ENCODE assay signal across 12 cellular contexts in the genomic region with DNA sequence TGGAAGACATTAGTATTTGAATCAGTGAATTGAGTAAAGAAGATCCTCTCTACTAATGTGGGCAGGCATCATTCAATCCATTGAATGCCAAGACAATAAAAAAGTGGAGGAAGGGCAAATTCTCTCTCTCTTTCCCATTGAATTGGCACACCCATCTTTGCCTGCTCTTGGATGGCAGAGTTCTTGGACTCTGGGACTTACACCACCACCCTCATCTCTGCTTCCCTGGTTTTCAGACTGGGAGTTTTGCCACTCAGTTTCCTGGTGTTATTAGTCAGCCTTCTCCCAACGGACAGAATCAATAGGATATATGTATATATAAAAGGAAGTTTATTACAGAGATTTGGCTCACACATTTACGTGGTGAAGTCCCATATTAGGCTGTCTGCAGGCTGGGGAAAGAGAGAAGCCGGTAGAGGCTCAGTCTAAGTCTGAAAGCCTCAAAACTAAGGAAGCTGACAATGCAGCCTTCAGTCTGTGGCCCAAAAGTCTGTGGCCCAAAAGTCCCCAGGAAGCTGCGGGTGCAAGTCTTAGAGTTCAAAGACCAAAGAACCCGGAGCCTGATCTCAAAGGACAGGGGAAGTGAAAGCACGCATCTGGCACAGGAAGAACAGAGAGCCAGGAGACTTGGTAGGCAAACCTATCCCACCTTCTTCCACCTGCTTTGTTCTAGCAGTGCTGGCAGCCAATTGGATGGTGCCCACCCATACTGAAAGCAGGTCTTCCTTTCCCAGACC.
DNase-seq lines count a peak whose midpoint lies in the region; ATAC-seq, FAIRE-seq and TF ChIP-seq lines count a peak whose summit lies in the region.
"Had no signal": no experiment of that assay in that cellular context is flagged by ENCODE, and none has a peak within 500 bp of the region (broad histone marks: within the 10 kb centered on the region; RNA-seq: fewer than 3 reads in every experiment).

No MANE protein-coding gene starts in this region.

- DNase-seq in GM18507 (ENCODE audit: extremely low spot score, insufficient read length, low read depth), result no peak
- DNase-seq in Peyer's patch, result peak in 2 of 3 donors; percentile 18 to 50
- DNase-seq in activated T-cell treated with anti-CD3 and anti-CD28 coated beads, Interleukin-2, amount 50 U/mL, for 72 hours, result no peak
- DNase-seq in ACHN, result no peak
- no peak for DNase-seq in HEK293T (ENCODE audit: extremely low spot score)
- no peak for DNase-seq in activated effector memory CD4-positive, alpha-beta T cell treated with anti-CD3 and anti-CD28 coated beads, Interleukin-2, amount 50 U/mL, for 16 hours
- DNase-seq: activated CD4-positive, alpha-beta memory T cell treated with anti-CD3 and anti-CD28 coated beads, Interleukin-2, amount 10 ng/mL, durations not matched to agents 7 days and 5 days; NCI-H2171 treated with DMSO at 0.1 percent for 48 hours had no signal

- FAIRE-seq in GM18507 (lab: Jason Lieb, UNC), result peak; percentile 33

- peaks cover 0 to 2% of the 10 kb centered on the region in 2 donors for H3K9me3 Mint-ChIP-seq in activated T-cell treated with anti-CD3 and anti-CD28 coated beads, Interleukin-2, amount 50 U/mL, for 72 hours
- H3K9me3 Mint-ChIP-seq: activated CD4-positive, alpha-beta memory T cell treated with anti-CD3 and anti-CD28 coated beads, Interleukin-2, amount 10 ng/mL, durations not matched to agents 7 days and 5 days had no signal

- H3K27me3 ChIP-seq in Peyer's patch, result no peaks in the 10 kb centered on the region
- H3K27me3 ChIP-seq: hepatocyte, SJSA1 had no signal

- no peaks in the 10 kb centered on the region for H3K27me3 Mint-ChIP-seq in activated T-cell treated with anti-CD3 and anti-CD28 coated beads, Interleukin-2, amount 50 U/mL, for 72 hours (ENCODE audit: low read depth)
- H3K27me3 Mint-ChIP-seq: activated CD4-positive, alpha-beta memory T cell treated with anti-CD3 and anti-CD28 coated beads, Interleukin-2, amount 10 ng/mL, durations not matched to agents 7 days and 5 days had no signal

- H3K4me1 ChIP-seq in Peyer's patch, result no peaks in the 10 kb centered on the region
- H3K4me1 ChIP-seq: SJSA1 had no signal

- H3K4me3 ChIP-seq in Peyer's patch, result no peak overlapping the region
- H3K4me3 ChIP-seq: hepatocyte, SJSA1 had no signal

- H3K4me1 Mint-ChIP-seq in activated T-cell treated with anti-CD3 and anti-CD28 coated beads, Interleukin-2, amount 50 U/mL, for 72 hours (ENCODE audit: low read depth), result no peaks in the 10 kb centered on the region
- H3K4me1 Mint-ChIP-seq: activated CD4-positive, alpha-beta memory T cell treated with anti-CD3 and anti-CD28 coated beads, Interleukin-2, amount 10 ng/mL, durations not matched to agents 7 days and 5 days had no signal

- TF ChIP-seq POLR2A in Peyer's patch (IDR thresholded peaks at IDR 0.05), result no peak

- in situ Hi-C loops in ACHN (cut with HindIII; ENCODE audit: low pct_ligation_motif_present, low pct_unique_long_range_greater_than_20kb, low sequenced_read_pairs), result no loop called here

- H3K4me3 Mint-ChIP-seq in activated T-cell treated with anti-CD3 and anti-CD28 coated beads, Interleukin-2, amount 50 U/mL, for 72 hours, result no peak overlapping the region
- H3K4me3 Mint-ChIP-seq: activated CD4-positive, alpha-beta memory T cell treated with anti-CD3 and anti-CD28 coated beads, Interleukin-2, amount 10 ng/mL, durations not matched to agents 7 days and 5 days had no signal

- no peaks in the 10 kb centered on the region for H3K9me3 ChIP-seq in Peyer's patch
- H3K9me3 ChIP-seq: SJSA1 had no signal

- peak overlapping the region in 2 of 4 donors; percentile 31 to 63 for H3K27ac ChIP-seq in Peyer's patch
- H3K27ac ChIP-seq: hepatocyte, SJSA1 had no signal

- peak; percentile 87 for ATAC-seq in GM21528 (IDR thresholded peaks at IDR 0.05; ENCODE audit: low FRiP score, unreplicated experiment)
- ATAC-seq in HG03139 (IDR thresholded peaks at IDR 0.05; ENCODE audit: unreplicated experiment), result peak; percentile 66
- no peak for ATAC-seq in activated T-cell treated with anti-CD3 and anti-CD28 coated beads, Interleukin-2, amount 50 U/mL, for 72 hours (replicated peaks in 1 of 2)

- POLR2A ChIA-PET in HEK293T (lab: Yijun Ruan, JAX), result no interaction called here

- H3K27ac Mint-ChIP-seq in activated T-cell treated with anti-CD3 and anti-CD28 coated beads, Interleukin-2, amount 50 U/mL, for 72 hours, result no peak overlapping the region
- H3K27ac Mint-ChIP-seq: activated CD4-positive, alpha-beta memory T cell treated with anti-CD3 and anti-CD28 coated beads, Interleukin-2, amount 10 ng/mL, durations not matched to agents 7 days and 5 days had no signal

- H3K36me3 Mint-ChIP-seq in activated T-cell treated with anti-CD3 and anti-CD28 coated beads, Interleukin-2, amount 50 U/mL, for 72 hours (ENCODE audit: insufficient read depth in 2 of 2), result no peaks in the 10 kb centered on the region

- CTCF ChIA-PET in HEK293T (lab: Yijun Ruan, JAX), result no interaction called here

- no peak for TF ChIP-seq CTCF in Peyer's patch (IDR thresholded peaks at IDR 0.05)

- no peaks in the 10 kb centered on the region for H3K36me3 ChIP-seq in Peyer's patch
- H3K36me3 ChIP-seq: SJSA1 had no signal

TF ChIP-seq in HEK293T, 16 proteins besides CTCF, POLR2A, EP300 and RAD21:
- TF ChIP-seq, protein P1, sequence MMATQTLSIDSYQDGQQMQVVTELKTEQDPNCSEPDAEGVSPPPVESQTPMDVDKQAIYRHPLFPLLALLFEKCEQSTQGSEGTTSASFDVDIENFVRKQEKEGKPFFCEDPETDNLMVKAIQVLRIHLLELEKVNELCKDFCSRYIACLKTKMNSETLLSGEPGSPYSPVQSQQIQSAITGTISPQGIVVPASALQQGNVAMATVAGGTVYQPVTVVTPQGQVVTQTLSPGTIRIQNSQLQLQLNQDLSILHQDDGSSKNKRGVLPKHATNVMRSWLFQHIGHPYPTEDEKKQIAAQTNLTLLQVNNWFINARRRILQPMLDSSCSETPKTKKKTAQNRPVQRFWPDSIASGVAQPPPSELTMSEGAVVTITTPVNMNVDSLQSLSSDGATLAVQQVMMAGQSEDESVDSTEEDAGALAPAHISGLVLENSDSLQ (IDR thresholded peaks at IDR 0.05), result no peak
- TF ChIP-seq ARNT (IDR thresholded peaks at IDR 0.05) (no peak), ELF4 (IDR thresholded peaks at IDR 0.05) (no peak), SUZ12 (IDR thresholded peaks at IDR 0.05) (no peak), ZNF384 (IDR thresholded peaks at IDR 0.05) (no peak)

Comparison
In these comparisons a context has a peak if more than half of its experiments do, and no peak if none do; other contexts are left out.
1. DNase-seq: peak in Peyer's patch (2 of 3); none in GM18507 (single experiment), activated T-cell treated with anti-CD3 and anti-CD28 coated beads, Interleukin-2, amount 50 U/mL, for 72 hours (0 of 2), ACHN (single experiment), HEK293T (single experiment) and activated effector memory CD4-positive, alpha-beta T cell treated with anti-CD3 and anti-CD28 coated beads, Interleukin-2, amount 50 U/mL, for 16 hours (single experiment).
2. ATAC-seq: peak in GM21528 (single experiment) and HG03139 (single experiment); none in activated T-cell treated with anti-CD3 and anti-CD28 coated beads, Interleukin-2, amount 50 U/mL, for 72 hours (0 of 2).